ENCODE assay signal across 8 cellular contexts in genomic region chr6:85676086-85676729, GRCh38. TPM values are rescaled to one million over a fixed set of nuclear protein-coding genes. Genes with fewer than 3 reads are reported as not detected.
DNase-seq lines count a peak whose midpoint lies in the region; ATAC-seq and TF ChIP-seq lines count a peak whose summit lies in the region.

No MANE protein-coding gene starts in this region.

- H3K27me3 ChIP-seq in testis, result no peaks in the 10 kb centered on the region

- DNase-seq in activated CD4-positive, alpha-beta T cell treated with anti-CD3 and anti-CD28 coated beads, Interleukin-2, amount 10 ng/mL, durations not matched to agents 7 days and 5 days, result no peak
- no peak for DNase-seq in activated CD4-positive, alpha-beta T cell treated with anti-CD3 and anti-CD28 coated beads for 4 hours
- DNase-seq in activated T-helper 1 cell treated with anti-CD3 and anti-CD28 coated beads, Interleukin-12 subunit alpha, Interleukin-12 subunit beta, Interleukin-2, Interleukin-4 antibody, amounts not matched to agents 30 ng/mL and 10 ng/mL and 1 ng/mL, durations not matched to agents 14 hours and 24 hours and 36 hours (ENCODE audit: low spot score), result no peak
- DNase-seq in testis, result no peak
- DNase-seq in OCI-M2 (lab: John Stamatoyannopoulos, UW; ENCODE audit: unreplicated experiment), result no peak
- DNase-seq in DMS153 treated with DMSO at 0.1 percent for 48 hours (lab: John Stamatoyannopoulos, UW; ENCODE audit: unreplicated experiment), result no peak

- H3K36me3 ChIP-seq in testis (ENCODE audit: low read depth, missing control alignments), result no peaks in the 10 kb centered on the region

- WGBS in testis, 2 donors, result 21 to 22% methylated on average over 6 of the region's 6 CpGs

- no peaks in the 10 kb centered on the region for H3K27me3 Mint-ChIP-seq in activated CD4-positive, alpha-beta T cell treated with anti-CD3 and anti-CD28 coated beads, Interleukin-2, amount 10 ng/mL, durations not matched to agents 7 days and 5 days
- H3K27me3 Mint-ChIP-seq in activated T-helper 1 cell treated with anti-CD3 and anti-CD28 coated beads, Interleukin-12 subunit alpha, Interleukin-12 subunit beta, Interleukin-2, Interleukin-4 antibody, amounts not matched to agents 30 ng/mL and 10 ng/mL and 1 ng/mL, durations not matched to agents 14 hours and 24 hours and 36 hours (ENCODE audit: insufficient read depth), result no peaks in the 10 kb centered on the region

- H3K9me3 ChIP-seq in iPS-18c (ENCODE audit: control insufficient read depth, insufficient read depth, low read length) (no peaks in the 10 kb centered on the region), testis (no peaks in the 10 kb centered on the region)

- peak overlapping the region; percentile 66 for H3K27ac Mint-ChIP-seq in activated CD4-positive, alpha-beta T cell treated with anti-CD3 and anti-CD28 coated beads, Interleukin-2, amount 10 ng/mL, durations not matched to agents 7 days and 5 days
- H3K27ac Mint-ChIP-seq in activated T-helper 1 cell treated with anti-CD3 and anti-CD28 coated beads, Interleukin-12 subunit alpha, Interleukin-12 subunit beta, Interleukin-2, Interleukin-4 antibody, amounts not matched to agents 30 ng/mL and 10 ng/mL and 1 ng/mL, durations not matched to agents 14 hours and 24 hours and 36 hours, result peak overlapping the region; percentile 32

- H3K4me3 ChIP-seq in iPS-18c (ENCODE audit: insufficient read depth, low read depth, low read length), result peak overlapping the region; percentile 96
- H3K4me3 ChIP-seq in testis, result peak overlapping the region; percentile 90 to 94

- no peak for TF ChIP-seq CTCF in testis (IDR thresholded peaks at IDR 0.05)

- peaks cover 60% of the 10 kb centered on the region for H3K4me1 Mint-ChIP-seq in activated CD4-positive, alpha-beta T cell treated with anti-CD3 and anti-CD28 coated beads, Interleukin-2, amount 10 ng/mL, durations not matched to agents 7 days and 5 days
- peaks cover 57% of the 10 kb centered on the region for H3K4me1 Mint-ChIP-seq in activated T-helper 1 cell treated with anti-CD3 and anti-CD28 coated beads, Interleukin-12 subunit alpha, Interleukin-12 subunit beta, Interleukin-2, Interleukin-4 antibody, amounts not matched to agents 30 ng/mL and 10 ng/mL and 1 ng/mL, durations not matched to agents 14 hours and 24 hours and 36 hours (ENCODE audit: low read depth)

- intact Hi-C loops in activated T-helper 1 cell treated with anti-CD3 and anti-CD28 coated beads, Interleukin-12 subunit alpha, Interleukin-12 subunit beta, Interleukin-2, Interleukin-4 antibody, amounts not matched to agents 30 ng/mL and 10 ng/mL and 1 ng/mL, durations not matched to agents 14 hours and 24 hours and 36 hours (cut with micrococcal nuclease), result loop anchor here (5.0 kb wide), 2 partner anchors 319 to 1814 kb away; no protein-coding TSS in a partner anchor
- intact Hi-C loops in testis (cut with DNase I; ENCODE audit: low total_unique reads), result loop anchor here (5.0 kb wide), 1 partner anchor 34 kb away; the partner anchor contains the start of gene SYNCRIP

- no peaks in the 10 kb centered on the region for H3K9me3 Mint-ChIP-seq in activated CD4-positive, alpha-beta T cell treated with anti-CD3 and anti-CD28 coated beads, Interleukin-2, amount 10 ng/mL, durations not matched to agents 7 days and 5 days
- H3K9me3 Mint-ChIP-seq in activated T-helper 1 cell treated with anti-CD3 and anti-CD28 coated beads, Interleukin-12 subunit alpha, Interleukin-12 subunit beta, Interleukin-2, Interleukin-4 antibody, amounts not matched to agents 30 ng/mL and 10 ng/mL and 1 ng/mL, durations not matched to agents 14 hours and 24 hours and 36 hours, result no peaks in the 10 kb centered on the region

- peak overlapping the region in 1 of 2 donors; percentile 21 for H3K27ac ChIP-seq in testis

- POLR2A ChIA-PET in activated CD4-positive, alpha-beta T cell treated with anti-CD3 and anti-CD28 coated beads, Interleukin-2, amount 10 ng/mL, durations not matched to agents 7 days and 5 days (lab: Charles Lee), result interaction anchor here (5.2 kb wide), 1 partner anchor 35 kb away, joined by 109 read pairs; the partner anchor contains the start of gene SYNCRIP

- CTCF ChIA-PET in activated CD4-positive, alpha-beta T cell treated with anti-CD3 and anti-CD28 coated beads, Interleukin-2, amount 10 ng/mL, durations not matched to agents 7 days and 5 days (lab: Charles Lee), result interaction anchor here (2.0 kb wide), 1 partner anchor 10 kb away, joined by 5 read pairs; no protein-coding TSS in a partner anchor

- H3K36me3 Mint-ChIP-seq in activated CD4-positive, alpha-beta T cell treated with anti-CD3 and anti-CD28 coated beads, Interleukin-2, amount 10 ng/mL, durations not matched to agents 7 days and 5 days (ENCODE audit: low read depth), result peaks cover 68% of the 10 kb centered on the region
- H3K36me3 Mint-ChIP-seq in activated T-helper 1 cell treated with anti-CD3 and anti-CD28 coated beads, Interleukin-12 subunit alpha, Interleukin-12 subunit beta, Interleukin-2, Interleukin-4 antibody, amounts not matched to agents 30 ng/mL and 10 ng/mL and 1 ng/mL, durations not matched to agents 14 hours and 24 hours and 36 hours (ENCODE audit: low read depth), result peaks cover 62% of the 10 kb centered on the region

- peak overlapping the region; percentile 98 for H3K4me3 Mint-ChIP-seq in activated CD4-positive, alpha-beta T cell treated with anti-CD3 and anti-CD28 coated beads, Interleukin-2, amount 10 ng/mL, durations not matched to agents 7 days and 5 days
- H3K4me3 Mint-ChIP-seq in activated T-helper 1 cell treated with anti-CD3 and anti-CD28 coated beads, Interleukin-12 subunit alpha, Interleukin-12 subunit beta, Interleukin-2, Interleukin-4 antibody, amounts not matched to agents 30 ng/mL and 10 ng/mL and 1 ng/mL, durations not matched to agents 14 hours and 24 hours and 36 hours, result peak overlapping the region; percentile 100

- no peak for ATAC-seq in HG02571 (IDR thresholded peaks at IDR 0.05; ENCODE audit: unreplicated experiment)

- peaks cover 12% of the 10 kb centered on the region for H3K4me1 ChIP-seq in testis

- no peak for TF ChIP-seq POLR2A in testis (IDR thresholded peaks at IDR 0.05)

RNA-seq across cellular contexts. Expression of gene SYNCRIP, which starts 33.5 kb away (rescaled TPM):
- 100 to 1,000 TPM; 111 to 118 TPM for total RNA-seq in activated CD4-positive, alpha-beta T cell treated with anti-CD3 and anti-CD28 coated beads, Interleukin-2, amount 10 ng/mL, durations not matched to agents 7 days and 5 days
- 207 and 217 TPM in 2 replicates for total RNA-seq in activated T-helper 1 cell treated with anti-CD3 and anti-CD28 coated beads, Interleukin-12 subunit alpha, Interleukin-12 subunit beta, Interleukin-2, Interleukin-4 antibody, amounts not matched to agents 30 ng/mL and 10 ng/mL and 1 ng/mL, durations not matched to agents 14 hours and 24 hours and 36 hours
- 10 to 100 TPM; 51.6 to 55.1 TPM for total RNA-seq in testis
- polyA plus RNA-seq in testis (ENCODE audit: insufficient read depth, low read depth, low replicate concordance), result 67.0 TPM
